26 cellular contexts compared by ENCODE assay signal in genomic region chr2:3634631-3635091, GRCh38. TPM values are rescaled to one million over a fixed set of nuclear protein-coding genes. Genes with fewer than 3 reads are reported as not detected.
DNase-seq lines count a peak whose midpoint lies in the region; ATAC-seq, FAIRE-seq and TF ChIP-seq lines count a peak whose summit lies in the region.
"Had no signal": no experiment of that assay in that cellular context is flagged by ENCODE, and none has a peak within 500 bp of the region (broad histone marks: within the 10 kb centered on the region; RNA-seq: fewer than 3 reads in every experiment).

No MANE protein-coding gene starts in this region.

- peak; percentile 5 for DNase-seq in activated CD4-positive, CD25-positive, alpha-beta regulatory T cell treated with anti-CD3 and anti-CD28 coated beads, Interleukin-2, amount 50 U/mL, for 72 hours
- DNase-seq in WERI-Rb-1 (peak; percentile 7), mesenteric fat pad (ENCODE audit: low spot score) (peak; percentile 64), suprapubic skin (ENCODE audit: low spot score in 2 of 2) (peak; percentile 39 to 71), RCC 7860 (ENCODE audit: low spot score) (no peak), SHP77 treated with DMSO at 0.1 percent for 48 hours (lab: John Stamatoyannopoulos, UW) (no peak)
- no peak for DNase-seq in activated T-cell treated with anti-CD3 and anti-CD28 coated beads, Interleukin-2, amount 50 U/mL, for 72 hours
- DNase-seq: activated CD4-positive, alpha-beta T cell treated with anti-CD3 and anti-CD28 coated beads, Interleukin-2, amount 10 ng/mL, durations not matched to agents 24 days and 14 days; activated naive CD8-positive, alpha-beta T cell treated with anti-CD3 and anti-CD28 coated beads, Interleukin-2, amount 50 U/mL, for 24 hours; effector memory CD4-positive, alpha-beta T cell; immature natural killer cell; left ventricle myocardium inferior; midbrain; MV-4-11; T-helper 2 cell had no signal

- H3K27ac ChIP-seq in WERI-Rb-1 (no peak overlapping the region), suprapubic skin (no peak overlapping the region)
- H3K27ac ChIP-seq: hepatocyte, left ventricle myocardium inferior had no signal

- no peak overlapping the region for H3K4me3 Mint-ChIP-seq in activated T-cell treated with anti-CD3 and anti-CD28 coated beads, Interleukin-2, amount 50 U/mL, for 72 hours
- H3K4me3 Mint-ChIP-seq: activated CD4-positive, alpha-beta T cell treated with anti-CD3 and anti-CD28 coated beads, Interleukin-2, amount 10 ng/mL, durations not matched to agents 24 days and 14 days; activated naive CD8-positive, alpha-beta T cell treated with anti-CD3 and anti-CD28 coated beads, Interleukin-2, amount 50 U/mL, for 24 hours; immature natural killer cell; nephron had no signal

- no peak overlapping the region for H3K4me3 ChIP-seq in WERI-Rb-1 (ENCODE audit: low read depth, low read length)
- no peak overlapping the region for H3K4me3 ChIP-seq in suprapubic skin
- H3K4me3 ChIP-seq: hepatocyte, left ventricle myocardium inferior had no signal

- no peaks in the 10 kb centered on the region for H3K27me3 Mint-ChIP-seq in activated T-cell treated with anti-CD3 and anti-CD28 coated beads, Interleukin-2, amount 50 U/mL, for 72 hours (ENCODE audit: low read depth)
- H3K27me3 Mint-ChIP-seq: activated CD4-positive, alpha-beta T cell treated with anti-CD3 and anti-CD28 coated beads, Interleukin-2, amount 10 ng/mL, durations not matched to agents 24 days and 14 days; activated naive CD8-positive, alpha-beta T cell treated with anti-CD3 and anti-CD28 coated beads, Interleukin-2, amount 50 U/mL, for 24 hours had no signal

- H3K9me3 Mint-ChIP-seq in activated T-cell treated with anti-CD3 and anti-CD28 coated beads, Interleukin-2, amount 50 U/mL, for 72 hours: no peaks in the 10 kb centered on the region
- H3K9me3 Mint-ChIP-seq: activated CD4-positive, alpha-beta T cell treated with anti-CD3 and anti-CD28 coated beads, Interleukin-2, amount 10 ng/mL, durations not matched to agents 24 days and 14 days; activated naive CD8-positive, alpha-beta T cell treated with anti-CD3 and anti-CD28 coated beads, Interleukin-2, amount 50 U/mL, for 24 hours; activated T-helper 2 cell treated with anti-CD3 and anti-CD28 coated beads, Interferon-gamma antibody, Interleukin-2, Interleukin-4, amounts not matched to agents 10 μg/mL and 5 μg/mL and 100 μg/mL, durations not matched to agents 14 hours and 24 hours and 36 hours; immature natural killer cell; nephron had no signal

- no peak overlapping the region for H3K27ac Mint-ChIP-seq in activated T-cell treated with anti-CD3 and anti-CD28 coated beads, Interleukin-2, amount 50 U/mL, for 72 hours
- H3K27ac Mint-ChIP-seq: activated CD4-positive, alpha-beta T cell treated with anti-CD3 and anti-CD28 coated beads, Interleukin-2, amount 10 ng/mL, durations not matched to agents 24 days and 14 days; activated naive CD8-positive, alpha-beta T cell treated with anti-CD3 and anti-CD28 coated beads, Interleukin-2, amount 50 U/mL, for 24 hours; activated T-helper 2 cell treated with anti-CD3 and anti-CD28 coated beads, Interferon-gamma antibody, Interleukin-2, Interleukin-4, amounts not matched to agents 10 μg/mL and 5 μg/mL and 100 μg/mL, durations not matched to agents 14 hours and 24 hours and 36 hours; immature natural killer cell; nephron had no signal

- TF ChIP-seq CTCF in WERI-Rb-1 (IDR thresholded peaks at IDR 0.05; ENCODE audit: low read depth, low read length): no peak
- TF ChIP-seq CTCF in suprapubic skin (IDR thresholded peaks at IDR 0.05): no peak

- H3K27me3 ChIP-seq in WERI-Rb-1 (ENCODE audit: insufficient read depth, low read depth, severe bottlenecking) (no peaks in the 10 kb centered on the region), suprapubic skin (peaks cover 10% of the 10 kb centered on the region)
- H3K27me3 ChIP-seq: hepatocyte had no signal

- H3K9me3 ChIP-seq in WERI-Rb-1 (ENCODE audit: severe bottlenecking) (no peaks in the 10 kb centered on the region), suprapubic skin (no peaks in the 10 kb centered on the region)
- H3K9me3 ChIP-seq: left ventricle myocardium inferior had no signal

- WGBS in suprapubic skin: 82% methylated on average over 12 of the region's 12 CpGs

- no peak for ATAC-seq in activated CD4-positive, CD25-positive, alpha-beta regulatory T cell treated with anti-CD3 and anti-CD28 coated beads, Interleukin-2, amount 50 U/mL, for 24 hours
- ATAC-seq in activated T-cell treated with anti-CD3 and anti-CD28 coated beads, Interleukin-2, amount 50 U/mL, for 72 hours (replicated peaks in 1 of 2): no peak
- ATAC-seq: activated naive CD8-positive, alpha-beta T cell treated with anti-CD3 and anti-CD28 coated beads, Interleukin-2, amount 50 U/mL, for 24 hours; SK-N-SH treated with all-trans-retinoic acid at 6 μM for 48 hours had no signal

- peaks cover 21% of the 10 kb centered on the region for H3K4me1 ChIP-seq in suprapubic skin

- H3K36me3 Mint-ChIP-seq in activated T-cell treated with anti-CD3 and anti-CD28 coated beads, Interleukin-2, amount 50 U/mL, for 72 hours (ENCODE audit: insufficient read depth in 2 of 2): no peaks in the 10 kb centered on the region
- H3K36me3 Mint-ChIP-seq: immature natural killer cell had no signal

- no peak for FAIRE-seq in RCC 7860 (lab: Jason Lieb, UNC)
- FAIRE-seq: A204.1, frontal cortex had no signal

- no peak for TF ChIP-seq POLR2A in suprapubic skin (IDR thresholded peaks at IDR 0.05)

- no peaks in the 10 kb centered on the region for H3K4me1 Mint-ChIP-seq in activated T-cell treated with anti-CD3 and anti-CD28 coated beads, Interleukin-2, amount 50 U/mL, for 72 hours (ENCODE audit: low read depth)
- H3K4me1 Mint-ChIP-seq: activated CD4-positive, alpha-beta T cell treated with anti-CD3 and anti-CD28 coated beads, Interleukin-2, amount 10 ng/mL, durations not matched to agents 24 days and 14 days; immature natural killer cell; nephron had no signal

- H3K36me3 ChIP-seq in WERI-Rb-1 (no peaks in the 10 kb centered on the region; the same call in 1 of the 2 replicates), suprapubic skin (no peaks in the 10 kb centered on the region)
- H3K36me3 ChIP-seq: left ventricle myocardium inferior had no signal

- no peak for TF ChIP-seq EP300 in suprapubic skin (IDR thresholded peaks at IDR 0.05)

RNA-seq across cellular contexts. Expression of gene ALLC, which starts 23.3 kb away (rescaled TPM):
- not detected for total RNA-seq in mesenteric fat pad
- total RNA-seq in suprapubic skin: not detected
- total RNA-seq in activated T-cell treated with anti-CD3 and anti-CD28 coated beads, Interleukin-2, amount 50 U/mL, for 72 hours: not detected
- total RNA-seq: activated CD4-positive, alpha-beta T cell treated with anti-CD3 and anti-CD28 coated beads, Interleukin-2, amount 10 ng/mL, durations not matched to agents 24 days and 14 days; activated T-helper 2 cell treated with anti-CD3 and anti-CD28 coated beads, Interferon-gamma antibody, Interleukin-2, Interleukin-4, amounts not matched to agents 10 μg/mL and 5 μg/mL and 100 μg/mL, durations not matched to agents 14 hours and 24 hours and 36 hours; H7; hepatocyte; left ventricle myocardium inferior; RPMI7951; ureter had no signal

RNA-seq across cellular contexts. Expression of gene COLEC11, which starts 39.7 kb away (rescaled TPM):
- total RNA-seq in mesenteric fat pad (5.5 TPM), suprapubic skin (under 1 TPM in 2 of 4 donors, not detected in 2; 0.39 to 0.68 TPM)
- total RNA-seq in activated T-cell treated with anti-CD3 and anti-CD28 coated beads, Interleukin-2, amount 50 U/mL, for 72 hours: under 1 TPM; 0.21 to 0.41 TPM
- total RNA-seq: activated T-helper 2 cell treated with anti-CD3 and anti-CD28 coated beads, Interferon-gamma antibody, Interleukin-2, Interleukin-4, amounts not matched to agents 10 μg/mL and 5 μg/mL and 100 μg/mL, durations not matched to agents 14 hours and 24 hours and 36 hours; Daoy; H7 had no signal

RNA-seq across cellular contexts. Expression of gene RPS7, which starts 59.6 kb away (rescaled TPM):
- total RNA-seq in mesenteric fat pad: 1,225 TPM
- 1,000 to 10,000 TPM; 1,595 to 3,203 (median 2,542) TPM for total RNA-seq in suprapubic skin
- 1,000 to 10,000 TPM; 1,606 to 1,760 TPM for total RNA-seq in activated T-cell treated with anti-CD3 and anti-CD28 coated beads, Interleukin-2, amount 50 U/mL, for 72 hours

Comparison
In these comparisons a context has a peak if more than half of its experiments do, and no peak if none do; other contexts are left out.
1. DNase-seq: peak in activated CD4-positive, CD25-positive, alpha-beta regulatory T cell treated with anti-CD3 and anti-CD28 coated beads, Interleukin-2, amount 50 U/mL, for 72 hours (single experiment), WERI-Rb-1 (single experiment), mesenteric fat pad (single experiment) and suprapubic skin (2 of 2); none in RCC 7860 (single experiment), SHP77 treated with DMSO at 0.1 percent for 48 hours (single experiment) and activated T-cell treated with anti-CD3 and anti-CD28 coated beads, Interleukin-2, amount 50 U/mL, for 72 hours (0 of 2).